Comparison of ENCODE assay signal across 8 cellular contexts in the genomic region with DNA sequence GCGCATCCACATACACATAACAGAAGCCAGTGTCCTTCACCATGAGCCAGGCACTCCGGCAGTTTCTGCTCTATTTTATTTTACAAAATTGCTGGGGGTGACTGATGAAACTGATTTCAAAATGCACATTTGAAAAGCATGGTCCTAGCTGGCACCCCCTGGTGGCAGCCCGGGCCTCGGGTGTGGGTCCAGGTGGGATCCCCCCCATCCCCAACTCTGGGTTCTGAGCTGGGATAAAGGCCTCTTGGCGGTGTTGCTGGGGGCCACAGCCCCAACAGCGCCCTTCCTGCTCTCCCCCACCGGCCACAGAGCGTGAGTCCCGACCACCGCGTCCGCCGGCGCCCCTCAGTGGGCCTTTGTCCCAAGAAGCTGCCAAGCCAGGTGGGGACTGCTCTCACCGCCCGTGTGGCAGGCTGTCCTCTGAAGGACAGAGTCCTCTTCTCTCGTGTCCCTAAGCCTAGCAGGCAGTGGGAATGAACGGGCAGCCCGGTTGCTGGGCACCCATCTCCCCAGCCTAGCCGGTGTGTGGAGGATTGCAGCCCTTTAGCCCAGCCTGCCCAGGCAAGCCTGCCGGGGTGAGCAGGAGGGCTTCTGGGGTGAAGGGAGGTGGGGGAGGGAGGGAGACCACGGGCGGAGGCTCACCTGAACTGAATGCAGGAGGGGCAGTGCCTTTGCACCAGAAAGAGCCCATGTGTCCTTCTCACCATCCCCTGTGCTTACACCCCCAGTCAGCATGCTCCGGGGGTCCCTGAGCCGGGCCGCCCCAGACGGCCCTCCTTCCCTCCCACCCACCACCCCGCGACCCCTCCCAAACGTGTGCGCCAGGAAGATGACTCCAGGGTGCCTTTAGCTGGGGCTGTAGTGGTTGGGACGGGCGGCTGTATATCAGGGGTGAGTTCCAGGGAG. TPM values are rescaled to one million over a fixed set of nuclear protein-coding genes. Genes with fewer than 3 reads are reported as not detected.
DNase-seq lines count a peak whose midpoint lies in the region; ATAC-seq and TF ChIP-seq lines count a peak whose summit lies in the region.

No MANE protein-coding gene starts in this region.

- no peaks in the 10 kb centered on the region for H3K79me2 ChIP-seq in OCI-LY1 (ENCODE audit: insufficient read depth, low read length)

- 6 to 8% methylated on average over 33 of the region's 33 CpGs for WGBS in heart right ventricle, 2 donors

- intact Hi-C loops in heart right ventricle (cut with DNase I): no loop called here

- ATAC-seq in heart right ventricle: peak in 6 of 8 donors; percentile 8 to 39 (median 18)
- ATAC-seq in GM19035 (IDR thresholded peaks at IDR 0.05; ENCODE audit: unreplicated experiment): no peak
- no peak for ATAC-seq in GM21381 (IDR thresholded peaks at IDR 0.05; ENCODE audit: unreplicated experiment)

- peak; percentile 60 for TF ChIP-seq CTCF in GM12864 (IDR thresholded peaks at IDR 0.05; ENCODE audit: low read depth, low read length, missing control alignments)
- peak; percentile 81 for TF ChIP-seq CTCF in OCI-LY1 (IDR thresholded peaks at IDR 0.05; ENCODE audit: low read length)
- TF ChIP-seq CTCF in heart right ventricle (IDR thresholded peaks at IDR 0.05): peak in 8 of 9 donors; percentile 13 to 67 (median 52)
- peak; percentile 89 for TF ChIP-seq CTCF in retinal pigment epithelial cell (conservative IDR thresholded peaks at IDR 0.05; ENCODE audit: low read depth, low read length)

- DNase-seq in GM12864 (ENCODE audit: low read depth) (no peak), heart right ventricle (no peak), retinal pigment epithelial cell (ENCODE audit: low read depth) (no peak), NCI-H128 (lab: John Stamatoyannopoulos, UW; ENCODE audit: unreplicated experiment) (no peak)
- DNase-seq in activated naive CD4-positive, alpha-beta T cell treated with Interleukin-2 at 50 U/mL for 16 hours: peak; percentile 73

- H4K20me1 ChIP-seq in OCI-LY1 (ENCODE audit: insufficient read depth, low read length): no peaks in the 10 kb centered on the region

- H3K4me3 ChIP-seq in GM12864 (ENCODE audit: low read depth, low read length) (peak overlapping the region; percentile 61), OCI-LY1 (ENCODE audit: low read depth, low read length, poor library complexity, severe bottlenecking) (peak overlapping the region; percentile 67), heart right ventricle (peak overlapping the region; percentile 40 to 86 (median 60)), retinal pigment epithelial cell (ENCODE audit: low read length) (peak overlapping the region; percentile 50)

- no peak overlapping the region for H3K27ac ChIP-seq in OCI-LY1 (ENCODE audit: low read depth, low read length, poor library complexity, severe bottlenecking)
- peak overlapping the region in 3 of 10 donors; percentile 13 to 89 (median 35) for H3K27ac ChIP-seq in heart right ventricle

- H3K36me3 ChIP-seq in OCI-LY1 (ENCODE audit: insufficient read depth, low read length): no peaks in the 10 kb centered on the region
- peaks cover 0 to 2% (median 0%) of the 10 kb centered on the region in 9 donors for H3K36me3 ChIP-seq in heart right ventricle

- H3K27me3 ChIP-seq in OCI-LY1 (ENCODE audit: insufficient read depth, low read length) (peaks cover 6% of the 10 kb centered on the region; the same call in 1 of the 2 replicates), heart right ventricle (peaks cover 0 to 79% (median 43%) of the 10 kb centered on the region in 7 donors)

- H2AFZ ChIP-seq in OCI-LY1 (ENCODE audit: low read length): no peak overlapping the region

- peak overlapping the region; percentile 60; the same call in 1 of the 2 replicates for H3K9ac ChIP-seq in OCI-LY1 (ENCODE audit: low read length)

- H3K4me1 ChIP-seq in OCI-LY1 (ENCODE audit: insufficient read depth, low read length, severe bottlenecking) (peaks cover 37% of the 10 kb centered on the region), heart right ventricle (peaks cover 6 to 57% (median 21%) of the 10 kb centered on the region in 9 donors)

- peak overlapping the region; percentile 87 for H3K4me2 ChIP-seq in OCI-LY1 (ENCODE audit: low read length)

- H3F3A ChIP-seq in OCI-LY1 (ENCODE audit: insufficient read depth, low read length): 0 out of 2 replicates have a peak, but pooled peaks cover 3% of the 10 kb centered on the region

- H3K9me3 ChIP-seq in OCI-LY1 (ENCODE audit: low read length) (no peaks in the 10 kb centered on the region), heart right ventricle (no peaks in the 10 kb centered on the region)

- no peaks in the 10 kb centered on the region for H3K9me2 ChIP-seq in OCI-LY1 (ENCODE audit: low read depth, low read length)

RNA-seq across cellular contexts. Expression of a gene that starts 0.9 kb away (rescaled TPM):
- total RNA-seq in heart right ventricle: 1 to 10 TPM in 7 of 10 donors, under 1 TPM in 3; 0.21 to 8.6 (median 1.1) TPM
- 1 to 10 TPM; 2.3 to 4.5 TPM for polyA plus RNA-seq in heart right ventricle

RNA-seq across cellular contexts. Expression of a gene that starts 20.8 kb away (rescaled TPM):
- 10 to 100 TPM; 11.8 to 19.1 (median 14.3) TPM for total RNA-seq in heart right ventricle
- polyA plus RNA-seq in heart right ventricle: 10 to 100 TPM; 13.0 to 38.0 TPM

RNA-seq across cellular contexts. Expression of a gene that starts 20.9 kb away (rescaled TPM):
- total RNA-seq in heart right ventricle: 10 to 100 TPM; 11.8 to 17.3 (median 13.2) TPM
- 10 to 100 TPM; 22.3 to 22.6 TPM for polyA plus RNA-seq in heart right ventricle

RNA-seq across cellular contexts. Expression of a gene that starts 22.5 kb away (rescaled TPM):
- 10 to 100 TPM; 15.5 to 25.5 (median 20.2) TPM for total RNA-seq in heart right ventricle
- 10 to 100 TPM; 34.1 to 36.3 TPM for polyA plus RNA-seq in heart right ventricle

RNA-seq across cellular contexts. Expression of a gene that starts 34.6 kb away (rescaled TPM):
- 100 to 1,000 TPM in 1 of 10 donors, 10 to 100 TPM in 9; 13.0 to 117 (median 27.7) TPM for total RNA-seq in heart right ventricle
- 10 to 100 TPM; 72.2 to 90.0 TPM for polyA plus RNA-seq in heart right ventricle

Comparison
In these comparisons a context has a peak if more than half of its experiments do, and no peak if none do; other contexts are left out.
1. ATAC-seq: peak in heart right ventricle (6 of 8); none in GM19035 (single experiment) and GM21381 (single experiment).
2. Peak in every context shown above with its lines, with median percentiles within 50 percentile points of each other: H3K4me3 ChIP-seq and CTCF ChIP-seq.